31 cellular contexts compared by ENCODE assay signal in the genomic region with DNA sequence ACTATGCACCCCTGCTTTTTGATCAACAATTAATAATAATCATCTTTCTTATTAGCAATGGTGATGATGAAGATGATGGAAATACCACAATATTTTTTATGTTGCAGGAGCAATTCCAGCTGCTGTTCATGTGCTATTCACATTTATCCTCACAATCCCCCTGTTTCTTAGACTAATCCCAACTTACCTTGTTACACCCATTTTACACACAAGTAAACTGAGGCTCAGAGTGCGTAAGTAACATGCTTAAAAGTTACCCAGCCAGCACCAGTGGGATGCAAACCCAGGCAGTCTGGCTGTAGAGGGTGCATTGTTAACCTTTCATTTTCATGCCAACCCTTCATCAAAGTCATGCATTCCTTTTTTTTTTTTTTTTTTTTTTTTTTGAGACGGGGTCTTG. TPM values are rescaled to one million over a fixed set of nuclear protein-coding genes. Genes with fewer than 3 reads are reported as not detected.
"Had no signal": no experiment of that assay in that cellular context is flagged by ENCODE, and none has a peak within 500 bp of the region (broad histone marks: within the 10 kb centered on the region; RNA-seq: fewer than 3 reads in every experiment).

No MANE protein-coding gene starts in this region.

- ATAC-seq: left lung; naive thymus-derived CD4-positive, alpha-beta T cell; stimulated activated memory B cell treated with anti-CD40 and anti-IgM and Interleukin-4, amounts not matched to agents 10 μg/mL and 1 μg/mL and 100 μg/mL, for 72 hours had no signal

- DNase-seq: dermis blood vessel endothelial cell; effector memory CD4-positive, alpha-beta T cell; esophagus squamous epithelium; foreskin melanocyte; glutamatergic neuron; hippocampal formation; left lung; mesenchymal stem cell; midbrain; naive thymus-derived CD4-positive, alpha-beta T cell; nucleus accumbens; sigmoid colon; stimulated activated CD4-positive, alpha-beta T cell treated with anti-CD3 and anti-CD28 coated beads, Interleukin-2, amount 100 ng/mL, for 24 hours; stimulated activated CD4-positive, alpha-beta T cell treated with anti-CD3 and anti-CD28 coated beads, Interleukin-4, amount 100 ng/mL, for 24 hours; upper lobe of left lung had no signal

- H3K36me3 Mint-ChIP-seq: naive thymus-derived CD4-positive, alpha-beta T cell; stimulated activated memory B cell treated with anti-CD40 and anti-IgM and Interleukin-4, amounts not matched to agents 10 μg/mL and 1 μg/mL and 100 μg/mL, for 72 hours had no signal

- H3K4me1 ChIP-seq: prostate gland, sigmoid colon had no signal

- H3K27me3 Mint-ChIP-seq: stimulated activated memory B cell treated with anti-CD40 and anti-IgM and Interleukin-4, amounts not matched to agents 10 μg/mL and 1 μg/mL and 100 μg/mL, for 72 hours; stimulated activated naive CD8-positive, alpha-beta T cell treated with anti-CD3 and anti-CD28 coated beads, Interleukin-15, Interleukin-2, amounts not matched to agents 100 ng/mL and 50 ng/mL, for 24 hours had no signal

- H3K4me3 ChIP-seq: coronary artery, esophagus squamous epithelium, heart right ventricle, left lung, prostate gland, right atrium auricular region, sigmoid colon, thoracic aorta, tibial nerve, upper lobe of left lung had no signal

- H3K36me3 ChIP-seq: esophagus squamous epithelium, heart right ventricle, left lung, prostate gland, right atrium auricular region, sigmoid colon, thoracic aorta, tibial nerve, upper lobe of left lung had no signal

- H3K27me3 ChIP-seq: right atrium auricular region, upper lobe of left lung had no signal

- H3K27ac ChIP-seq: coronary artery, heart right ventricle, prostate gland, right atrium auricular region, sigmoid colon, thoracic aorta, tibial nerve had no signal

- H3K9me3 Mint-ChIP-seq: nephron; stimulated activated memory B cell treated with anti-CD40 and anti-IgM and Interleukin-4, amounts not matched to agents 10 μg/mL and 1 μg/mL and 100 μg/mL, for 72 hours had no signal

- H3K4me3 Mint-ChIP-seq: naive thymus-derived CD4-positive, alpha-beta T cell; nephron; stimulated activated memory B cell treated with anti-CD40 and anti-IgM and Interleukin-4, amounts not matched to agents 10 μg/mL and 1 μg/mL and 100 μg/mL, for 72 hours; stimulated activated naive CD8-positive, alpha-beta T cell treated with anti-CD3 and anti-CD28 coated beads, Interleukin-15, Interleukin-2, amounts not matched to agents 100 ng/mL and 50 ng/mL, for 24 hours had no signal

- H3K27ac Mint-ChIP-seq: stimulated activated memory B cell treated with anti-CD40 and anti-IgM and Interleukin-4, amounts not matched to agents 10 μg/mL and 1 μg/mL and 100 μg/mL, for 72 hours; stimulated activated naive CD8-positive, alpha-beta T cell treated with anti-CD3 and anti-CD28 coated beads, Interleukin-15, Interleukin-2, amounts not matched to agents 100 ng/mL and 50 ng/mL, for 24 hours had no signal

- H3K9me3 ChIP-seq: esophagus squamous epithelium, heart right ventricle, left lung, prostate gland, right atrium auricular region, sigmoid colon, thoracic aorta, tibial nerve, upper lobe of left lung had no signal

RNA-seq across cellular contexts. Expression of a gene that starts 1.6 kb away (rescaled TPM):
- total RNA-seq: dermis blood vessel endothelial cell; esophagus squamous epithelium; kidney epithelial cell; left cardiac atrium; left lung; lower leg skin; lung microvascular endothelial cell; mucosa of gallbladder; naive thymus-derived CD4-positive, alpha-beta T cell; osteocyte; right atrium auricular region; sigmoid colon; skeletal muscle tissue; thoracic aorta; tibial nerve; upper lobe of left lung had no signal

RNA-seq across cellular contexts. Expression of a gene that starts 2.4 kb away (rescaled TPM):
- total RNA-seq: dermis blood vessel endothelial cell; kidney epithelial cell; naive thymus-derived CD4-positive, alpha-beta T cell; osteocyte had no signal
